Comparison of ENCODE assay signal across 1 cellular context in the genomic region with DNA sequence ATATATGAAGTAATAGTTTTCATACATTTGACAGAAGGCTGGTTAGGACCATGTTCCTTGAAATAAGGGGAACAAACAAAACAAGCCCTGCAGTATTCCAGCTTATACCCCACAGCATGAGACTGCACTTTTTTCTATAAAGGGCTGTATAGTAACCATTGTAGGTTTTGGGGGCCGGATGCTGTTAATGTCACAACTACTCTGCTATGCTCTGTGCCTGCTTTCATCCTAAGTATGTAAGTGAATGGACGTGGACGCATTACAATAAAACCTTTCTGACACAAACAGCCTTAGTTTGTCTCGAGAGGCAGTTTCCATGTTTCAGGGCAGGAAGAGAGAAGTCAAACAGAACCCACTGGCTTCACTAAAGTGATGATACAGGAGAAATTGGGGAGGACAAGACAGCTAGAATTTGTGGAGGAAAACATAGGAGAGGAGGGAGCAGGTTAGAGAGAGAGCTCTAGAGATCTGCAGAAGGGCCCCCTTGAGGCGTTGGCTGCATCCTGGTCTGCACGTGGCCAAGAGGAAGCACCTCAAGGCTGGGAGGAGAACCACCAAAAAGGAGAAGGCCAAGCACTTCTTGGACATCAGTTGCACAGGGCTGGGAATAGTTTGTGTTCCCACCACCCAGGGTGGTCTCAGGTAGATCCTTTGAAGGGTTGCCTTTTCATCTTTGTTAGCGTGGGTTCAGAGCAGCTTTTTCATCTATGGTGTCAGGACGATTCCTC.
TF ChIP-seq lines count a peak whose summit lies in the region.

No MANE protein-coding gene starts in this region.

TF ChIP-seq in H1, 55 proteins besides CTCF, POLR2A, EP300 and RAD21 (continued from another document):
- TF ChIP-seq, protein P1, sequence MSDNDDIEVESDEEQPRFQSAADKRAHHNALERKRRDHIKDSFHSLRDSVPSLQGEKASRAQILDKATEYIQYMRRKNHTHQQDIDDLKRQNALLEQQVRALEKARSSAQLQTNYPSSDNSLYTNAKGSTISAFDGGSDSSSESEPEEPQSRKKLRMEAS (IDR thresholded peaks at IDR 0.05): peak; percentile 76
